Comparison of ENCODE assay signal across 1 cellular context in genomic region chr6:39934060-39934757, GRCh38.
A peak's percentile ranks its signal among the peaks of the same experiment; 100 is the strongest.
TF ChIP-seq lines count a peak whose summit lies in the region.

TSS of gene MOCS1 (minus strand) at chr6:39934462. CDS start at chr6:39934417, 45 bp downstream.

TF ChIP-seq in H1, 55 proteins besides CTCF, POLR2A, EP300 and RAD21 (continued from another document):
- TF ChIP-seq USF2 (IDR thresholded peaks at IDR 0.05; ENCODE audit: low read length) = no peak
- TF ChIP-seq SP1 (IDR thresholded peaks at IDR 0.05; ENCODE audit: low read depth, low read length) = no peak
- TF ChIP-seq KDM5A (IDR thresholded peaks at IDR 0.05; ENCODE audit: low read length) = no peak
- no peak for TF ChIP-seq FOSL1 (IDR thresholded peaks at IDR 0.05; ENCODE audit: insufficient read depth, low read depth, low read length)
- no peak for TF ChIP-seq GTF2F1 (IDR thresholded peaks at IDR 0.05; ENCODE audit: borderline replicate concordance, low read depth, low read length)
- no peak for TF ChIP-seq CBX8 (IDR thresholded peaks at IDR 0.05; ENCODE audit: borderline replicate concordance, low read depth, low read length)
- TF ChIP-seq SRF (IDR thresholded peaks at IDR 0.05; ENCODE audit: low read depth, low read length) = no peak
- no peak for TF ChIP-seq ZNF274 (IDR thresholded peaks at IDR 0.05; ENCODE audit: borderline replicate concordance, extremely low read depth, low read length)
- TF ChIP-seq HDAC6 (IDR thresholded peaks at IDR 0.05; ENCODE audit: low read depth, low read length) = no peak
- no peak for TF ChIP-seq ATF3 (IDR thresholded peaks at IDR 0.05; ENCODE audit: insufficient read depth, low read depth, low read length)
- TF ChIP-seq TBP (IDR thresholded peaks at IDR 0.05; ENCODE audit: low read depth, low read length) = peak; percentile 66; the same call in 1 of the 2 replicates
- TF ChIP-seq SAP30 (IDR thresholded peaks at IDR 0.05; ENCODE audit: insufficient read depth, insufficient replicate concordance, low read length) = no peak
- TF ChIP-seq PHF8 (conservative IDR thresholded peaks at IDR 0.05; ENCODE audit: low read depth, low read length) = peak; percentile 84
- TF ChIP-seq BRCA1 (IDR thresholded peaks at IDR 0.05; ENCODE audit: low read depth, low read length) = no peak
- 0 out of 2 replicates have a peak, but pooled peaks have one; percentile 23 for TF ChIP-seq E2F6 (IDR thresholded peaks at IDR 0.05)
- TF ChIP-seq SIN3A (conservative IDR thresholded peaks at IDR 0.05 in 1 of 2, IDR thresholded peaks at IDR 0.05 in 1 of 2; ENCODE audit: low read depth in 1 of 2, low read length in 2 of 2) = no peak
- TF ChIP-seq SUZ12 (IDR thresholded peaks at IDR 0.05; ENCODE audit: low read length) = no peak
- TF ChIP-seq ATF2 (IDR thresholded peaks at IDR 0.05; ENCODE audit: low read length) = no peak
- TF ChIP-seq RXRA (IDR thresholded peaks at IDR 0.05; ENCODE audit: insufficient read depth, low read depth, low read length) = no peak
- TF ChIP-seq JUN (IDR thresholded peaks at IDR 0.05; ENCODE audit: low read depth, low read length) = no peak
- no peak for TF ChIP-seq CTBP2 (IDR thresholded peaks at IDR 0.05; ENCODE audit: borderline replicate concordance, insufficient read depth, insufficient read length, low read length)
- TF ChIP-seq TCF12 (IDR thresholded peaks at IDR 0.05; ENCODE audit: low read depth, low read length) = no peak
- no peak for TF ChIP-seq BCL11A (IDR thresholded peaks at IDR 0.05; ENCODE audit: low read depth in 2 of 2, low read length in 2 of 2)
- TF ChIP-seq NANOG (IDR thresholded peaks at IDR 0.05; ENCODE audit: insufficient read depth, low read depth, low read length, poor library complexity, severe bottlenecking) = no peak
- TF ChIP-seq CHD2 (IDR thresholded peaks at IDR 0.05; ENCODE audit: low read length) = no peak
- no peak for TF ChIP-seq RFX5 (IDR thresholded peaks at IDR 0.05; ENCODE audit: borderline replicate concordance, low read depth, low read length)
- no peak for TF ChIP-seq CHD7 (IDR thresholded peaks at IDR 0.05; ENCODE audit: insufficient replicate concordance, low read length)
- TF ChIP-seq TAF1 (IDR thresholded peaks at IDR 0.05; ENCODE audit: low read depth, low read length) = peak; percentile 75
- no peak for TF ChIP-seq JUND (IDR thresholded peaks at IDR 0.05; ENCODE audit: low read length)
- no peak for TF ChIP-seq EGR1 (IDR thresholded peaks at IDR 0.05; ENCODE audit: borderline replicate concordance, low read depth, low read length)
- no peak for TF ChIP-seq SIRT6 (IDR thresholded peaks at IDR 0.05; ENCODE audit: low read length)
- TF ChIP-seq SP4 (IDR thresholded peaks at IDR 0.05; ENCODE audit: low read length) = no peak
- TF ChIP-seq SIX5 (IDR thresholded peaks at IDR 0.05; ENCODE audit: low read depth, low read length) = peak; percentile 54; the same call in 1 of the 2 replicates
- no peak for TF ChIP-seq EZH2 (IDR thresholded peaks at IDR 0.05; ENCODE audit: low read depth, low read length, severe bottlenecking)
- TF ChIP-seq TAF7 (optimal IDR thresholded peaks at IDR 0.05; ENCODE audit: borderline replicate concordance, low read depth, low read length) = peak; percentile 12
- no peak for TF ChIP-seq CBX5 (IDR thresholded peaks at IDR 0.05; ENCODE audit: low read depth, low read length)
- TF ChIP-seq YY1 (IDR thresholded peaks at IDR 0.05; ENCODE audit: low read depth, low read length) = peak; percentile 79
- TF ChIP-seq MAX (IDR thresholded peaks at IDR 0.05) = no peak
- no peak for TF ChIP-seq SP2 (IDR thresholded peaks at IDR 0.05; ENCODE audit: low read length)
- TF ChIP-seq GABPA (IDR thresholded peaks at IDR 0.05; ENCODE audit: borderline replicate concordance, insufficient read depth, low read length) = no peak
- TF ChIP-seq RNF2 (IDR thresholded peaks at IDR 0.05; ENCODE audit: borderline replicate concordance, low read depth, low read length, missing control alignments, poor library complexity, severe bottlenecking) = no peak
- TF ChIP-seq CREB1 (IDR thresholded peaks at IDR 0.05) = no peak
- TF ChIP-seq MAFK (IDR thresholded peaks at IDR 0.05; ENCODE audit: low read depth, low read length) = no peak
- TF ChIP-seq ASH2L (IDR thresholded peaks at IDR 0.05; ENCODE audit: low read length) = peak; percentile 83
